Comparison of ENCODE assay signal across 1 cellular context in the genomic region with DNA sequence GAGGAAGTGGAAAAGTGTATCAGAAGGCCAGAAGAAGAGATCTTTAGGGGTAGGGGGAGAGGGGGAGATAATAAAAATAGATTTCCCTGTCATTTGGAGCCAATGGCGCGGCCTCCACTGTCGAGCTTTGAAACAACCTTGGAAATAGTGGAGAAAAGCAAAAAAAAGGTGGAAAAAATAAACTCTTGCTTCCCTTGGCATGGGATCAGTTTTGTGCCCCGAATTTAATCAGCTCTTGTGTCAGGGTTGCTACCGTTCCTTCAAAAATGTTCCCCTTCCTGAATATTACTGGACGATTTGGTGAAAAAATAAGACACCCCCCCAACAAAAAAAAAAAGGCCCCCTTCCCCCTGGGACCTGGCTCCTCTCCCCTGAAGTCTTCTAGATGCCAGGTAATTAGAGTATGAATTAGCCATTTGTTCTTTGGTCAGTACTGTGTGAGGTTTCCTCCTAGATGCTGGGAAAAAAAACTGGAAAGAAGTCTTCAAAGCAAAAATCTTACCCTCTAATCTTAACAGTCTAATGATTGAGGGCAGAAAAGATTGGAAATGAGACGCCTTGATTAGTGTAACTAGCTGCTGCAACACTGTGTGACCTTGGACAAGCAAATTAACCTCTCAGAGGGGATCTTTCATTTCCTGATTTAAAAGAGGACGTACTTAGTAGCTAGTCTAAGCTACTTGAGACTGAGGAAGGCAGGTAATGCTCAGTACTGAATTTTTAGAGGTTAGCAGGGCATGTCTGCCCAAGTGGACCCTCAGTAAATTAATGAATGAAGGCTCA.
TF ChIP-seq lines count a peak whose summit lies in the region.

No MANE protein-coding gene starts in this region.

TF ChIP-seq in K562, 482 proteins besides CTCF, POLR2A, EP300 and RAD21 (continued from another document and continues in another):
- TF ChIP-seq, protein P1, sequence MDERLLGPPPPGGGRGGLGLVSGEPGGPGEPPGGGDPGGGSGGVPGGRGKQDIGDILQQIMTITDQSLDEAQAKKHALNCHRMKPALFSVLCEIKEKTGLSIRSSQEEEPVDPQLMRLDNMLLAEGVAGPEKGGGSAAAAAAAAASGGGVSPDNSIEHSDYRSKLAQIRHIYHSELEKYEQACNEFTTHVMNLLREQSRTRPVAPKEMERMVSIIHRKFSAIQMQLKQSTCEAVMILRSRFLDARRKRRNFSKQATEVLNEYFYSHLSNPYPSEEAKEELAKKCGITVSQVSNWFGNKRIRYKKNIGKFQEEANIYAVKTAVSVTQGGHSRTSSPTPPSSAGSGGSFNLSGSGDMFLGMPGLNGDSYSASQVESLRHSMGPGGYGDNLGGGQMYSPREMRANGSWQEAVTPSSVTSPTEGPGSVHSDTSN (CRISPR knock-in tag; IDR thresholded peaks at IDR 0.05; ENCODE audit: low read depth) = no peak
- TF ChIP-seq, protein P1 (tag; conservative IDR thresholded peaks at IDR 0.05; ENCODE audit: low read depth) = no peak
- TF ChIP-seq HMG20A (CRISPR knock-in tag; conservative IDR thresholded peaks at IDR 0.05) (no peak), RNF2 (IDR thresholded peaks at IDR 0.05) (no peak), XRCC5 (IDR thresholded peaks at IDR 0.05; ENCODE audit: low read depth, low read length) (no peak; the same call in 1 of the 2 replicates), HNRNPH1 (optimal IDR thresholded peaks at IDR 0.05; ENCODE audit: low read depth, low read length) (no peak), ARID2 (IDR thresholded peaks at IDR 0.05) (0 out of 2 replicates have a peak, but pooled peaks have one; percentile 9), KDM5B (IDR thresholded peaks at IDR 0.05; ENCODE audit: insufficient replicate concordance, low read depth, low read length) (no peak), PHF21A (IDR thresholded peaks at IDR 0.05; ENCODE audit: borderline replicate concordance, low read depth) (no peak), ETV1 (tag; conservative IDR thresholded peaks at IDR 0.05; ENCODE audit: low read depth) (no peak), ESRRA (IDR thresholded peaks at IDR 0.05; ENCODE audit: borderline replicate concordance, low read depth) (peak; percentile 69), CGGBP1 (CRISPR knock-in tag; IDR thresholded peaks at IDR 0.05) (no peak), CTBP1 (IDR thresholded peaks at IDR 0.05; ENCODE audit: borderline replicate concordance) (0 out of 2 replicates have a peak, but pooled peaks have one; percentile 1), U2AF2 (optimal IDR thresholded peaks at IDR 0.05; ENCODE audit: low read depth, low read length) (no peak), ZFP1 (CRISPR knock-in tag; IDR thresholded peaks at IDR 0.05) (no peak), TEAD1 (CRISPR knock-in tag; IDR thresholded peaks at IDR 0.05) (peak in 1 of 2 experiments; percentile 74; a peak in 2 of 4 replicates), SIX5 (IDR thresholded peaks at IDR 0.05; ENCODE audit: borderline replicate concordance in 1 of 2, insufficient read depth in 1 of 2, low read depth in 1 of 2, low read length in 2 of 2) (no peak), MXI1 (IDR thresholded peaks at IDR 0.05; ENCODE audit: low read depth, low read length) (no peak), FOXA3 (CRISPR knock-in tag; conservative IDR thresholded peaks at IDR 0.05 in 1 of 2, IDR thresholded peaks at IDR 0.05 in 1 of 2) (no peak), HIVEP1 (CRISPR knock-in tag; IDR thresholded peaks at IDR 0.05) (no peak), ZNF263 (CRISPR knock-in tag; IDR thresholded peaks at IDR 0.05; ENCODE audit: borderline replicate concordance) (no peak), ZBTB17 (CRISPR knock-in tag; IDR thresholded peaks at IDR 0.05) (no peak; the same call in 1 of the 2 replicates), PML (IDR thresholded peaks at IDR 0.05; ENCODE audit: low read length) (no peak; the same call in 1 of the 2 replicates), TFAM (CRISPR knock-in tag; conservative IDR thresholded peaks at IDR 0.05) (no peak), ZNF699 (CRISPR knock-in tag; IDR thresholded peaks at IDR 0.05; ENCODE audit: insufficient replicate concordance) (no peak), CHD1 (IDR thresholded peaks at IDR 0.05; ENCODE audit: low read length) (peak; percentile 97), DMBX1 (CRISPR knock-in tag; IDR thresholded peaks at IDR 0.05; ENCODE audit: borderline replicate concordance) (no peak), ZNF740 (CRISPR knock-in tag; IDR thresholded peaks at IDR 0.05) (no peak), ZNF740 (tag; IDR thresholded peaks at IDR 0.05) (peak in 1 of 2 experiments; percentile 81; a peak in 2 of 4 replicates), JUNB (CRISPR knock-in tag; conservative IDR thresholded peaks at IDR 0.05) (no peak), NFATC3 (IDR thresholded peaks at IDR 0.05) (no peak), ZNF609 (CRISPR knock-in tag; IDR thresholded peaks at IDR 0.05; ENCODE audit: borderline replicate concordance) (no peak), MAFG (tag; conservative IDR thresholded peaks at IDR 0.05) (no peak), GTF2A2 (tag; IDR thresholded peaks at IDR 0.05) (no peak), SRSF3 (IDR thresholded peaks at IDR 0.05; ENCODE audit: insufficient read depth, low read length) (no peak), SMAD2 (IDR thresholded peaks at IDR 0.05; ENCODE audit: low read depth, low read length) (no peak), PRMT5 (CRISPR knock-in tag; IDR thresholded peaks at IDR 0.05) (no peak), KAT8 (IDR thresholded peaks at IDR 0.05; ENCODE audit: low read depth) (no peak), TCF3 (CRISPR knock-in tag; IDR thresholded peaks at IDR 0.05) (no peak), ZNF224 (CRISPR knock-in tag; IDR thresholded peaks at IDR 0.05) (no peak), NBN (IDR thresholded peaks at IDR 0.05; ENCODE audit: low read depth) (peak; percentile 84; the same call in 1 of the 2 replicates), NFXL1 (CRISPR knock-in tag; IDR thresholded peaks at IDR 0.05) (no peak), NR4A1 (CRISPR knock-in tag; IDR thresholded peaks at IDR 0.05) (no peak), NR4A1 (tag; IDR thresholded peaks at IDR 0.05) (no peak), NEUROD1 (IDR thresholded peaks at IDR 0.05; ENCODE audit: borderline replicate concordance, low read depth, low read length, partially characterized antibody) (no peak), AFF4 (CRISPR knock-in tag; IDR thresholded peaks at IDR 0.05) (no peak), ZNF143 (CRISPR knock-in tag; IDR thresholded peaks at IDR 0.05) (no peak), POLR2G (IDR thresholded peaks at IDR 0.05; ENCODE audit: low read depth, low read length) (no peak), ZNF316 (IDR thresholded peaks at IDR 0.05) (no peak), RNF219 (CRISPR knock-in tag; IDR thresholded peaks at IDR 0.05) (0 out of 2 replicates have a peak, but pooled peaks have one; percentile 22), BACH1 (tag; IDR thresholded peaks at IDR 0.05) (no peak), ZNF764 (CRISPR knock-in tag; IDR thresholded peaks at IDR 0.05; ENCODE audit: low read depth) (no peak), GTF2F1 (IDR thresholded peaks at IDR 0.05; ENCODE audit: low read depth, low read length) (no peak; the same call in 1 of the 2 replicates), BMI1 (IDR thresholded peaks at IDR 0.05; ENCODE audit: low read length) (no peak), ZNF644 (tag; IDR thresholded peaks at IDR 0.05; ENCODE audit: low read depth) (no peak), L3MBTL2 (IDR thresholded peaks at IDR 0.05) (no peak), TAF9B (IDR thresholded peaks at IDR 0.05; ENCODE audit: partially characterized antibody) (no peak)
